ENCODE assay signal across 8 cellular contexts in the genomic region with DNA sequence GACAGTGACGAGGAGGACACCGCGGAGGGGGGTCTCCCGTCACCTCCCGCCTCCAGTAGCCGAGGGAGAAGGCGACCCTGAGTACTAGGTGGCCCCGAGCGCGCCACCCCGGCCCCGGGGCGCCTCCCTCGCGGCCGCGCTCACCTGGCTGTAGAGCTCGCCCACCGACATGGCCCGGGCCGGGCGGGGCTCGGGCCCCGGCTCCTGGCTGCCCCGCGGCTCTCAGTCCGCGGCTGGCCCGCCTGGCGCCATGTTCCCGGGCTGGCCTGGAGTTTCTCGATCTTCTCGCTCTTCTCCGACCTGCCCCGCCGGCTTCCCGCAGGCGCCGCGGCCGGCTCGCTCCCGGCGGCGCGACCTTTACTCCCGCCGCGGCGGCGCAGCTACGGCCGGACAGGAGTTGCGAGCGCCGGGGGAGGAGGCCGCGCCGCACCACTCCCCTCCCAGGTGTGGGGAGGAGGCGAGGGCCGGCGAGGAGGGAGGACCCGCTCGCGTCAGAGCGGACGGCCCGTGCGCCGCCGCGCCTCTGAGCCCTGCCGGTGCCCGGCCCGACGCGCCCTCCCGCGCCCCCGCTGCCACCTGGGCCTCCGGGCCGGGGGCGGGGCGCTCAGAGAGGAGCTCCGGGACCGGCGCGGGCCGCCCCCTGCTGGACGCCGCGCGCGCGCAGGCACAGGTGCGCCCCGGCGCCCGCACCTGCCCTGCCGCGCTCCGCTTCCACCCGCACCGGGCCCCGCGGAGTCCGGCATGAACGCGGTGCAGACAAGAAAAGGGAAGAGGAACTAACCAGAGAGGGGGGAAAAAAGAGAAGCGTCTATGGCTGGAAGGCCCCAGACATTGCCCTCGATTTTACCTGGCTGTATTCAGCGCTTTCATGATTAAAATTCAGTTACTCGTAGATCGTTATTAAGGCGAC. TPM values are rescaled to one million over a fixed set of nuclear protein-coding genes. Genes with fewer than 3 reads are reported as not detected.
DNase-seq lines count a peak whose midpoint lies in the region; ATAC-seq and TF ChIP-seq lines count a peak whose summit lies in the region.

A gene (minus strand): TSS at position 525 of the 910 bp plus-strand sequence. CDS start 354 bp downstream, at position 171.

- peaks cover 0 to 15% of the 10 kb centered on the region in 2 donors for H3K4me1 ChIP-seq in duodenal mucosa (ENCODE audit: control insufficient read depth in 1 of 2, insufficient read depth in 2 of 2, low read length in 2 of 2)
- H3K4me1 ChIP-seq in mucosa of stomach (ENCODE audit: control insufficient read depth, insufficient read depth, low read length) = peaks cover 12% of the 10 kb centered on the region

- peak within 1 kb of the TSS; percentile 72 for H3K27ac ChIP-seq in duodenal mucosa (ENCODE audit: low read depth, low read length)

- H3K27me3 ChIP-seq in GM06990 (replicated peaks; ENCODE audit: control insufficient read depth, insufficient read depth, low read length) = peaks cover 4% of the 10 kb centered on the region; the same call in 1 of the 2 replicates
- H3K27me3 ChIP-seq in MG63 = peaks cover 14% of the 10 kb centered on the region
- H3K27me3 ChIP-seq in duodenal mucosa (ENCODE audit: control insufficient read depth in 1 of 2, insufficient read depth in 2 of 2, low read length in 2 of 2) = peaks cover 8 to 10% of the 10 kb centered on the region in 2 donors
- H3K27me3 ChIP-seq in mucosa of stomach (ENCODE audit: control insufficient read depth, insufficient read depth, low read length) = peaks cover 14% of the 10 kb centered on the region

- DNase-seq in GM06990 (ENCODE audit: extremely low read depth, insufficient read length) (peak; percentile 73), MG63 (peak; percentile 36), posterior vena cava (ENCODE audit: low spot score) (no peak)
- DNase-seq in activated CD4-positive, alpha-beta T cell treated with anti-CD3 and anti-CD28 coated beads for 1 hour = peak; percentile 21
- peak; percentile 69 for DNase-seq in stimulated activated naive CD8-positive, alpha-beta T cell treated with anti-CD3 and anti-CD28 coated beads, Interleukin-15, Interleukin-2, amounts not matched to agents 100 U/mL and 50 U/mL, for 24 hours

- H3K4me3 ChIP-seq in GM06990 (replicated peaks; ENCODE audit: low read depth, low read length) = peak within 1 kb of the TSS; percentile 43
- H3K4me3 ChIP-seq in MG63 = peak within 1 kb of the TSS; percentile 17; the same call in 1 of the 2 replicates
- H3K4me3 ChIP-seq in duodenal mucosa (ENCODE audit: low read depth in 1 of 2, low read length in 2 of 2) = peak within 1 kb of the TSS; percentile 80 to 81
- H3K4me3 ChIP-seq in mucosa of stomach (ENCODE audit: low read length) = peak within 1 kb of the TSS; percentile 52

- peak within 1 kb of the TSS; percentile 72 to 83 for H3K9ac ChIP-seq in duodenal mucosa (ENCODE audit: low read depth in 1 of 2, low read length in 2 of 2)
- H3K9ac ChIP-seq in mucosa of stomach (ENCODE audit: low read length) = peak within 1 kb of the TSS; percentile 87

- intact Hi-C loops in posterior vena cava (cut with DNase I) = no loop called here

- TF ChIP-seq CTCF in GM06990 (IDR thresholded peaks at IDR 0.05; ENCODE audit: insufficient read depth, low read length, poor library complexity, severe bottlenecking) = no peak

- H3K9me3 ChIP-seq in MG63 (no peaks in the 10 kb centered on the region), duodenal mucosa (ENCODE audit: control insufficient read depth in 1 of 2, low read length in 2 of 2) (no peaks in the 10 kb centered on the region), mucosa of stomach (ENCODE audit: control insufficient read depth, low read length) (no peaks in the 10 kb centered on the region)

- peak; percentile 72 for ATAC-seq in GM21737 (IDR thresholded peaks at IDR 0.05; ENCODE audit: unreplicated experiment)
- peak; percentile 72 for ATAC-seq in stimulated activated naive CD8-positive, alpha-beta T cell treated with anti-CD3 and anti-CD28 coated beads, Interleukin-15, Interleukin-2, amounts not matched to agents 100 U/mL and 50 U/mL, for 24 hours

- H3K36me3 ChIP-seq in GM06990 (ENCODE audit: control insufficient read depth, insufficient read depth, low read length) (no peaks in the 10 kb centered on the region), MG63 (no peaks in the 10 kb centered on the region), duodenal mucosa (ENCODE audit: control insufficient read depth in 1 of 2, insufficient read depth in 2 of 2, low read length in 2 of 2) (no peaks in the 10 kb centered on the region), mucosa of stomach (ENCODE audit: control insufficient read depth, insufficient read depth, low read length) (no peaks in the 10 kb centered on the region)

RNA-seq across cellular contexts. Expression of the gene that starts here (rescaled TPM):
- 8.8 and 31.6 TPM in 2 replicates for total RNA-seq in MG63 (2014; rRNA removed; shearing (Covaris generic); ENCODE audit: low replicate concordance)
- total RNA-seq in posterior vena cava = 1 to 10 TPM; 1.2 to 1.4 TPM

Comparison
In these comparisons a context has a peak if more than half of its experiments do, and no peak if none do; other contexts are left out.
1. H3K4me3 ChIP-seq: peak in every context shown above with its lines; median percentile 80 in duodenal mucosa; 52 in mucosa of stomach; 43 in GM06990; 17 in MG63.